10 cellular contexts compared by ENCODE assay signal in the genomic region with DNA sequence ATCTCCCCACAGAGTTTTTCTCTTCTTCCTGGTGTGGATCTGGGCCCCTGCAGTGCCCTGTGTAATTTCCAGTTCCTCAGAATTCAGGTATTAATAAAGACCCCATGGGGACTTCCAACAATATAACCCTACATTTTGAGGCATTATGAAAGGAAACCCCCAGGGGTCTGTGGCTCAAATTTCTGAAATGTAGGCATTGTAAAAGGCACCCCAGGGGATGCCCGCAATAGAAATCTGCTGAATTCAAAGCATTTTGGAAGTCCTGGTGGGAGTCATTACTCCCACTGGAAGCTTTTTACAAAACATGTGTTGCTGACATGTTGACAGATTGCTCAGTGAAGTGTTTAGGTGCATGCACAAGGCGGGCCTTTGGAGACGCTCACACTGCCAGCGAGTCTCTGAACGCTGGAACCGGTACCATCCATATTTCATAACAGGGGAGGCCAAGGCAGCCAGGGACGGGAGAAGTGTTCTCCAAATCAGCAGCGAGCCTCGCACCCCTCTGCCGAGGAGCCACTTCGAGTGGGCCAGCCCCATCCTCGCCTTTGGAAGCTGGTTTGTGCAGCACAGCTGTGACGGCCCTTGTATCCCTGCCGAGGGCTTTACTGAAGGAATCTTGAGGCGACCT.
DNase-seq lines count a peak whose midpoint lies in the region; ATAC-seq and TF ChIP-seq lines count a peak whose summit lies in the region.
"Had no signal": no experiment of that assay in that cellular context is flagged by ENCODE, and none has a peak within 500 bp of the region (broad histone marks: within the 10 kb centered on the region; RNA-seq: fewer than 3 reads in every experiment).

No MANE protein-coding gene starts in this region.

- no peaks in the 10 kb centered on the region for H3K27me3 ChIP-seq in body of pancreas

- H3K4me3 ChIP-seq in body of pancreas = no peak overlapping the region

- WGBS in body of pancreas, 2 donors = 68 to 77% methylated on average over 14 to 15 of the region's 15 CpGs

- H3K4me1 ChIP-seq in body of pancreas = no peaks in the 10 kb centered on the region

- H3K4me1 Mint-ChIP-seq in stimulated activated naive B cell treated with anti-CD40 and anti-IgM and Interleukin-4, amounts not matched to agents 10 μg/mL and 1 μg/mL and 100 μg/mL, for 72 hours = peaks cover 9 to 26% of the 10 kb centered on the region in 2 donors

- H3K9me3 Mint-ChIP-seq in stimulated activated naive B cell treated with anti-CD40 and anti-IgM and Interleukin-4, amounts not matched to agents 10 μg/mL and 1 μg/mL and 100 μg/mL, for 72 hours = no peaks in the 10 kb centered on the region
- H3K9me3 Mint-ChIP-seq: activated CD4-positive, alpha-beta memory T cell treated with anti-CD3 and anti-CD28 coated beads for 36 hours had no signal

- DNase-seq in NCI-H128 (lab: John Stamatoyannopoulos, UW; ENCODE audit: unreplicated experiment) (peak; percentile 70), body of pancreas (peak; percentile 13 to 33 (median 19)), iris pigment epithelial cell (ENCODE audit: low read depth) (peak; percentile 20), NAMALWA (ENCODE audit: low spot score) (no peak)
- peak; percentile 4 for DNase-seq in stimulated activated naive B cell treated with anti-CD40 and anti-IgM and Interleukin-4, amounts not matched to agents 10 μg/mL and 1 μg/mL and 100 μg/mL, for 72 hours
- DNase-seq: activated CD4-positive, alpha-beta memory T cell treated with anti-CD3 and anti-CD28 coated beads for 36 hours; NCI-H2029 treated with DMSO at 0.1 percent for 48 hours had no signal

- no peaks in the 10 kb centered on the region for H3K9me3 ChIP-seq in body of pancreas

- no peak for TF ChIP-seq CTCF in body of pancreas (IDR thresholded peaks at IDR 0.05)

- H3K4me3 Mint-ChIP-seq in stimulated activated naive B cell treated with anti-CD40 and anti-IgM and Interleukin-4, amounts not matched to agents 10 μg/mL and 1 μg/mL and 100 μg/mL, for 72 hours = no peak overlapping the region
- H3K4me3 Mint-ChIP-seq: activated CD4-positive, alpha-beta memory T cell treated with anti-CD3 and anti-CD28 coated beads for 36 hours had no signal

- no peak overlapping the region for H3K27ac Mint-ChIP-seq in stimulated activated naive B cell treated with anti-CD40 and anti-IgM and Interleukin-4, amounts not matched to agents 10 μg/mL and 1 μg/mL and 100 μg/mL, for 72 hours
- H3K27ac Mint-ChIP-seq: activated CD4-positive, alpha-beta memory T cell treated with anti-CD3 and anti-CD28 coated beads for 36 hours had no signal

- ATAC-seq in body of pancreas = peak; percentile 23
- peak; percentile 49 to 69 for ATAC-seq in stimulated activated naive B cell treated with anti-CD40 and anti-IgM and Interleukin-4, amounts not matched to agents 10 μg/mL and 1 μg/mL and 100 μg/mL, for 72 hours (replicated peaks)
- ATAC-seq in HG03108 (IDR thresholded peaks at IDR 0.05; ENCODE audit: unreplicated experiment) = no peak
- ATAC-seq in HG03097 (IDR thresholded peaks at IDR 0.05; ENCODE audit: low FRiP score, unreplicated experiment) = no peak
- ATAC-seq in HG02571 (IDR thresholded peaks at IDR 0.05; ENCODE audit: unreplicated experiment) = no peak

- intact Hi-C loops in body of pancreas (cut with DNase I) = no loop called here

- no peaks in the 10 kb centered on the region for H3K36me3 ChIP-seq in body of pancreas (replicated peaks in 1 of 2; ENCODE audit: insufficient read depth in 1 of 2, low read depth in 2 of 2)

- no peak overlapping the region for H3K27ac ChIP-seq in body of pancreas

- TF ChIP-seq POLR2A in body of pancreas (IDR thresholded peaks at IDR 0.05) = no peak

- H3K27me3 Mint-ChIP-seq in stimulated activated naive B cell treated with anti-CD40 and anti-IgM and Interleukin-4, amounts not matched to agents 10 μg/mL and 1 μg/mL and 100 μg/mL, for 72 hours = peaks cover 11 to 26% of the 10 kb centered on the region in 2 donors

- H3K36me3 Mint-ChIP-seq in stimulated activated naive B cell treated with anti-CD40 and anti-IgM and Interleukin-4, amounts not matched to agents 10 μg/mL and 1 μg/mL and 100 μg/mL, for 72 hours = no peaks in the 10 kb centered on the region
- H3K36me3 Mint-ChIP-seq: activated CD4-positive, alpha-beta memory T cell treated with anti-CD3 and anti-CD28 coated beads for 36 hours had no signal

Comparison
In these comparisons a context has a peak if more than half of its experiments do, and no peak if none do; other contexts are left out.
1. ATAC-seq: peak in body of pancreas (single experiment) and stimulated activated naive B cell treated with anti-CD40 and anti-IgM and Interleukin-4, amounts not matched to agents 10 μg/mL and 1 μg/mL and 100 μg/mL, for 72 hours (2 of 2); none in HG03108 (single experiment), HG03097 (single experiment) and HG02571 (single experiment).